ENCODE assay signal across 1 cellular context in genomic region chrX:119374736-119375135, GRCh38.
TF ChIP-seq lines count a peak whose summit lies in the region.

No MANE protein-coding gene starts in this region.

TF ChIP-seq in K562, 482 proteins besides CTCF, POLR2A, EP300 and RAD21 (continued from another document):
- TF ChIP-seq ZNF512 (tag; IDR thresholded peaks at IDR 0.05) (no peak), C11orf30 (IDR thresholded peaks at IDR 0.05; ENCODE audit: low read depth) (0 out of 2 replicates have a peak, but pooled peaks have one; percentile 4)
